In genomic region chr10:68158031-68158430, GRCh38 we compare ENCODE assay signal across 16 cellular contexts. TPM values are rescaled to one million over a fixed set of nuclear protein-coding genes. Genes with fewer than 3 reads are reported as not detected.
A peak's percentile ranks its signal among the peaks of the same experiment; 100 is the strongest.
DNase-seq lines count a peak whose midpoint lies in the region; ATAC-seq and TF ChIP-seq lines count a peak whose summit lies in the region.
"Had no signal": no experiment of that assay in that cellular context is flagged by ENCODE, and none has a peak within 500 bp of the region (broad histone marks: within the 10 kb centered on the region; RNA-seq: fewer than 3 reads in every experiment).

No MANE protein-coding gene starts in this region.

- ATAC-seq in IMR-90 (ENCODE audit: low read depth) (no peak), GM18873 (IDR thresholded peaks at IDR 0.05; ENCODE audit: low FRiP score, unreplicated experiment) (no peak)
- ATAC-seq: GM12878 had no signal

- WGBS in mammary epithelial cell (ENCODE audit: low coverage, missing lambda C conversion rate): 73% methylated on average over 7 of the region's 7 CpGs
- WGBS in IMR-90 (ENCODE audit: extremely low coverage in 2 of 2, insufficient read length in 1 of 2), 2 experiments: no CpG with 5 or more reads among the region's 7 CpGs
- WGBS in mesenchymal stem cell: 90% methylated on average over 5 of the region's 7 CpGs

- H3K36me3 ChIP-seq in mammary epithelial cell (ENCODE audit: insufficient read depth, low read length): no peaks in the 10 kb centered on the region
- H3K36me3 ChIP-seq in breast epithelium: no peaks in the 10 kb centered on the region
- no peaks in the 10 kb centered on the region; the same call in 1 of the 2 replicates for H3K36me3 ChIP-seq in IMR-90 (ENCODE audit: control insufficient read depth, insufficient read depth, low read length)
- H3K36me3 ChIP-seq in mesenchymal stem cell (ENCODE audit: control insufficient read depth in 1 of 2, insufficient read depth in 2 of 2, low read depth in 1 of 2, low read length in 2 of 2): no peaks in the 10 kb centered on the region
- H3K36me3 ChIP-seq: BLaER1 treated with 17β-estradiol and CSF1 and Interleukin-3, amounts not matched to agents 10 nM and 100 nM had no signal

- no peak overlapping the region for H3K56ac ChIP-seq in IMR-90 (ENCODE audit: extremely low read depth, insufficient read depth, low read length)

- no peak for DNase-seq in mammary epithelial cell
- no peak for DNase-seq in breast epithelium (ENCODE audit: low spot score in 2 of 2)
- no peak for DNase-seq in IMR-90
- no peak for DNase-seq in mesenchymal stem cell
- DNase-seq in NCI-H2171 (lab: John Stamatoyannopoulos, UW): no peak
- no peak for DNase-seq in GOT3 (lab: John Stamatoyannopoulos, UW)
- DNase-seq: ACHN; CD4-positive, CD25-positive, alpha-beta regulatory T cell; DMS79 had no signal

- H3K9me3 ChIP-seq in mammary epithelial cell (replicated peaks; ENCODE audit: insufficient read depth, low read length) (no peaks in the 10 kb centered on the region), breast epithelium (no peaks in the 10 kb centered on the region), IMR-90 (ENCODE audit: control insufficient read depth, insufficient read depth, low read length) (no peaks in the 10 kb centered on the region), mesenchymal stem cell (ENCODE audit: control insufficient read depth, low read length) (no peaks in the 10 kb centered on the region)
- H3K9me3 ChIP-seq: BLaER1 treated with 17β-estradiol and CSF1 and Interleukin-3, amounts not matched to agents 10 nM and 100 nM had no signal

- H3K4me1 ChIP-seq in mammary epithelial cell (ENCODE audit: insufficient read depth, low read length) (peaks cover 13% of the 10 kb centered on the region), breast epithelium (no peaks in the 10 kb centered on the region), IMR-90 (ENCODE audit: control insufficient read depth, insufficient read depth, low read length) (peaks cover 16% of the 10 kb centered on the region), mesenchymal stem cell (ENCODE audit: control insufficient read depth, insufficient read depth, low read depth, low read length) (peaks cover 14% of the 10 kb centered on the region)

- H3K9ac ChIP-seq in mammary epithelial cell (ENCODE audit: insufficient read depth, low read length) (no peak overlapping the region), IMR-90 (ENCODE audit: low read depth, low read length) (no peak overlapping the region), mesenchymal stem cell (ENCODE audit: low read length) (no peak overlapping the region)
- H3K9ac ChIP-seq: BLaER1 treated with 17β-estradiol and CSF1 and Interleukin-3, amounts not matched to agents 10 nM and 100 nM; KMS-11 had no signal

- H2BK12ac ChIP-seq in mesenchymal stem cell (ENCODE audit: low read length in 2 of 2): no peak overlapping the region

- H2BK5ac ChIP-seq in IMR-90 (ENCODE audit: low read depth, low read length, poor library complexity, severe bottlenecking) (no peak overlapping the region), mesenchymal stem cell (ENCODE audit: low read depth, low read length, poor library complexity, severe bottlenecking) (no peak overlapping the region)

- no peak overlapping the region for H3K18ac ChIP-seq in IMR-90 (ENCODE audit: low read depth, low read length)
- no peak overlapping the region for H3K18ac ChIP-seq in mesenchymal stem cell (ENCODE audit: low read depth in 1 of 2, low read length in 2 of 2)

- H3K27ac ChIP-seq in mammary epithelial cell (ENCODE audit: insufficient read depth, low read depth, low read length) (no peak overlapping the region), breast epithelium (no peak overlapping the region), IMR-90 (ENCODE audit: insufficient read depth, low read length) (no peak overlapping the region), mesenchymal stem cell (ENCODE audit: low read length, poor library complexity, severe bottlenecking) (no peak overlapping the region)
- H3K27ac ChIP-seq: BLaER1 treated with 17β-estradiol and CSF1 and Interleukin-3, amounts not matched to agents 10 nM and 100 nM; KMS-11 had no signal

- no peak overlapping the region for H2BK20ac ChIP-seq in IMR-90 (ENCODE audit: low read depth, low read length)

- H3K79me1 ChIP-seq in IMR-90 (ENCODE audit: low read depth in 1 of 2, low read length in 2 of 2): peaks cover 11 to 16% of the 10 kb centered on the region in 2 experiments; a peak in 3 of 4 replicates
- no peaks in the 10 kb centered on the region for H3K79me1 ChIP-seq in mesenchymal stem cell (replicated peaks; ENCODE audit: low read length, poor library complexity, severe bottlenecking)

- in situ Hi-C loops in mammary epithelial cell (cut with MboI; ENCODE audit: low sequenced_read_pairs in 2 of 2) (loop anchor here in 1 of 2 donors (5.0 kb wide), 1 partner anchor 71 kb away; no protein-coding TSS in a partner anchor), IMR-90 (cut with MboI; ENCODE audit: low sequenced_read_pairs) (no loop called here)

- no peak overlapping the region for H2AK9ac ChIP-seq in IMR-90 (replicated peaks; ENCODE audit: low read depth, low read length, poor library complexity)

- H3K4me3 ChIP-seq in mammary epithelial cell (replicated peaks in 1 of 3; ENCODE audit: insufficient read depth in 1 of 3, low read depth in 2 of 3, low read length in 3 of 3) (no peak overlapping the region), breast epithelium (no peak overlapping the region), IMR-90 (ENCODE audit: insufficient read depth, low read depth, low read length) (no peak overlapping the region), mesenchymal stem cell (ENCODE audit: insufficient read depth in 1 of 2, low read depth in 1 of 2, low read length in 2 of 2) (no peak overlapping the region)
- H3K4me3 ChIP-seq: BLaER1 treated with 17β-estradiol and CSF1 and Interleukin-3, amounts not matched to agents 10 nM and 100 nM; GM12878 had no signal

- H2BK120ac ChIP-seq in IMR-90 (ENCODE audit: low read depth, low read length) (peak overlapping the region; percentile 9; the same call in 1 of the 2 replicates), mesenchymal stem cell (ENCODE audit: low read depth, low read length) (no peak overlapping the region)

- CTCF ChIA-PET in mammary epithelial cell (lab: Charles Lee; ENCODE audit: low non-redundant PET) (no interaction called here), IMR-90 (lab: Yijun Ruan, JAX) (interaction anchor here (0.6 to 2.4 kb wide), 3 partner anchors 40 to 164 kb away, joined by 3 to 7 read pairs (median 5); no protein-coding TSS in a partner anchor)

- H3K27me3 ChIP-seq in mammary epithelial cell (ENCODE audit: insufficient read depth, low read length) (no peaks in the 10 kb centered on the region), breast epithelium (no peaks in the 10 kb centered on the region), IMR-90 (ENCODE audit: control insufficient read depth, insufficient read depth, low read length) (no peaks in the 10 kb centered on the region), mesenchymal stem cell (ENCODE audit: control insufficient read depth in 1 of 2, insufficient read depth in 1 of 2, low read length in 2 of 2) (no peaks in the 10 kb centered on the region)
- H3K27me3 ChIP-seq: BLaER1 treated with 17β-estradiol and CSF1 and Interleukin-3, amounts not matched to agents 10 nM and 100 nM had no signal

- TF ChIP-seq CTCF in mammary epithelial cell (conservative IDR thresholded peaks at IDR 0.05 in 1 of 2, IDR thresholded peaks at IDR 0.05 in 1 of 2; ENCODE audit: extremely low read depth in 1 of 2, insufficient read depth in 1 of 2, low read depth in 1 of 2, low read length in 2 of 2) (no peak), breast epithelium (IDR thresholded peaks at IDR 0.05) (no peak), IMR-90 (conservative IDR thresholded peaks at IDR 0.05; ENCODE audit: low read depth, low read length) (no peak)

- intact Hi-C loops in mammary epithelial cell (cut with micrococcal nuclease) (loop anchor here (5.0 kb wide), 3 partner anchors 301 to 739 kb away; no protein-coding TSS in a partner anchor), breast epithelium (cut with DNase I; ENCODE audit: low total_unique reads) (loop anchor here (10.0 kb wide), 1 partner anchor 83 kb away; the partner anchor contains the start of gene HERC4), IMR-90 (cut with micrococcal nuclease) (no loop called here)

- no peaks in the 10 kb centered on the region for H3K79me2 ChIP-seq in mammary epithelial cell (ENCODE audit: insufficient read depth, low read length)

- H3K4ac ChIP-seq in IMR-90 (ENCODE audit: low read depth, low read length): no peak overlapping the region
- no peak overlapping the region for H3K4ac ChIP-seq in mesenchymal stem cell (ENCODE audit: low read depth in 1 of 2, low read length in 2 of 2)

- POLR2A ChIA-PET in IMR-90 (lab: Charles Lee; ENCODE audit: unreplicated experiment): interaction anchor here (0.6 kb wide), 2 partner anchors 28 to 549 kb away, joined by 3 read pairs; no protein-coding TSS in a partner anchor

- TF ChIP-seq RAD21 in IMR-90 (IDR thresholded peaks at IDR 0.05; ENCODE audit: low read length): no peak

- H4K20me1 ChIP-seq in mammary epithelial cell (ENCODE audit: insufficient read depth, low read length) (no peaks in the 10 kb centered on the region), IMR-90 (ENCODE audit: insufficient read depth, low read length) (no peaks in the 10 kb centered on the region)
- H4K20me1 ChIP-seq: BLaER1 treated with 17β-estradiol and CSF1 and Interleukin-3, amounts not matched to agents 10 nM and 100 nM had no signal

- H3K4me2 ChIP-seq in mammary epithelial cell (ENCODE audit: insufficient read depth, low read depth, low read length) (no peak overlapping the region), IMR-90 (ENCODE audit: low read depth, low read length) (no peak overlapping the region), mesenchymal stem cell (ENCODE audit: low read length, poor library complexity, severe bottlenecking) (no peak overlapping the region)
- H3K4me2 ChIP-seq: BLaER1 treated with 17β-estradiol and CSF1 and Interleukin-3, amounts not matched to agents 10 nM and 100 nM; KMS-11 had no signal

- H2BK15ac ChIP-seq in IMR-90 (ENCODE audit: low read depth, low read length) (peak overlapping the region; percentile 37; the same call in 1 of the 3 replicates), mesenchymal stem cell (ENCODE audit: low read depth, poor library complexity, severe bottlenecking) (no peak overlapping the region)

- dilution Hi-C loops in mammary epithelial cell (cut with HindIII; ENCODE audit: low sequenced_read_pairs) (loop anchor here (5.0 kb wide), 1 partner anchor 34 kb away; no protein-coding TSS in a partner anchor), IMR-90 (cut with HindIII; ENCODE audit: low sequenced_read_pairs, unreplicated experiment) (no loop called here)

- peak overlapping the region; percentile 32; the same call in 1 of the 2 replicates for H2AK5ac ChIP-seq in IMR-90 (ENCODE audit: low read depth, low read length)
- H2AK5ac ChIP-seq in mesenchymal stem cell (ENCODE audit: low read length, severe bottlenecking): peak overlapping the region; percentile 35

- H3K9me1 ChIP-seq in IMR-90 (ENCODE audit: insufficient read depth, low read length): peaks cover 14% of the 10 kb centered on the region

- no peak for TF ChIP-seq POLR2A in breast epithelium (IDR thresholded peaks at IDR 0.05)
- no peak for TF ChIP-seq POLR2A in IMR-90 (IDR thresholded peaks at IDR 0.05; ENCODE audit: low read depth, low read length)

- peak overlapping the region; percentile 10; the same call in 1 of the 2 replicates for H4K91ac ChIP-seq in IMR-90 (ENCODE audit: insufficient read depth, low read depth, low read length)
- no peak overlapping the region for H4K91ac ChIP-seq in mesenchymal stem cell (ENCODE audit: low read length)

- H2AFZ ChIP-seq in mammary epithelial cell (ENCODE audit: low read depth, low read length): peak overlapping the region; percentile 17
- H2AFZ ChIP-seq in IMR-90 (replicated peaks; ENCODE audit: low read length, poor library complexity): no peak overlapping the region
- no peak overlapping the region for H2AFZ ChIP-seq in mesenchymal stem cell (ENCODE audit: low read depth, low read length)

- no peak overlapping the region for H3K23ac ChIP-seq in IMR-90 (ENCODE audit: low read depth, low read length)
- H3K23ac ChIP-seq in mesenchymal stem cell (ENCODE audit: low read length in 2 of 2): no peak overlapping the region

- H4K8ac ChIP-seq in IMR-90 (ENCODE audit: low read depth in 2 of 2, low read length in 2 of 2): no peak overlapping the region
- H4K8ac ChIP-seq in mesenchymal stem cell (ENCODE audit: low read length): no peak overlapping the region

- BruUV-seq in mammary epithelial cell (replicated peaks; lab: Mats Ljungman, UMichigan) (no TSS peak), IMR-90 (replicated peaks; lab: Mats Ljungman, UMichigan) (no TSS peak)

- no peak overlapping the region for H4K5ac ChIP-seq in IMR-90 (ENCODE audit: low read depth, low read length)

- H3K14ac ChIP-seq in IMR-90 (replicated peaks; ENCODE audit: low read depth, low read length) (no peak overlapping the region), mesenchymal stem cell (ENCODE audit: low read length in 2 of 2) (no peak overlapping the region)

RNA-seq across cellular contexts. Expression of gene MYPN, which starts 48.7 kb away (rescaled TPM):
- 1 to 10 TPM; 1.8 to 3.0 TPM for total RNA-seq in mammary epithelial cell
- polyA plus RNA-seq in mammary epithelial cell: 2.2 TPM
- polyA minus RNA-seq in mammary epithelial cell: 2.3 TPM
- under 1 TPM in 1 of 3 donors, not detected in 2; 0.33 TPM for total RNA-seq in breast epithelium
- total RNA-seq in IMR-90 (2012; rRNA removed): 12.5 and 13.1 TPM in 2 replicates
- 7.8 and 8.1 TPM in 2 replicates for polyA plus RNA-seq in IMR-90 (2012; rRNA removed)
- 2.5 and 4.1 TPM in 2 replicates for polyA plus RNA-seq in IMR-90 (2012; cell fraction: cytosol; rRNA removed)
- polyA plus RNA-seq in IMR-90 (2012; cell fraction: nucleus; rRNA removed; ENCODE audit: low replicate concordance): 4.3 and 6.7 TPM in 2 replicates
- not detected for polyA plus RNA-seq in mesenchymal stem cell (2013, experiment 1 of 2)
- polyA plus RNA-seq in mesenchymal stem cell (2013, experiment 2 of 2): 0.01 TPM
- total RNA-seq: CD4-positive, CD25-positive, alpha-beta regulatory T cell; G401; GM12878; HT-29 had no signal
- polyA plus RNA-seq: CD4-positive, CD25-positive, alpha-beta regulatory T cell; IgD-negative memory B cell had no signal
